16 cellular contexts compared by ENCODE assay signal in the genomic region with DNA sequence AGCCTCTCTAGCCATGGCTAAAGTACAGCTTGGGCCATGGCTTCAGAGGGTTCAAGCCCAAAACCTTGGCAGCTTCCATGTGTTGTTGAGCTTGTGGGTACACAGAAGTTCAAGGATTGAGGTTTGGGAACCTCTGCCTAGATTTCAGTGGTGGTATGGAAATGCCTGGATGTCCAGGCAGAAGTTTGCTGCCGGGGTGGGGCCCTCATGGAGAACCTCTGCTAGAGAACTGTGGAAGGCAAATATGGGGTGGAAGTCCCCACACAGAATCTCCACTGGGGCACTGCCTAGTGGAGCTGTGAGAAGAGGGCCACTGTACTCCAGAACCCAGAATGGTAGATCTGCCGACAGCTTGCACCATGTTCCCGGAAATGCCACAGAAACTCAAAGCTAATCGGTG. TPM values are rescaled to one million over a fixed set of nuclear protein-coding genes. Genes with fewer than 3 reads are reported as not detected.
DNase-seq lines count a peak whose midpoint lies in the region; TF ChIP-seq lines count a peak whose summit lies in the region.
"Had no signal": no experiment of that assay in that cellular context is flagged by ENCODE, and none has a peak within 500 bp of the region (broad histone marks: within the 10 kb centered on the region; RNA-seq: fewer than 3 reads in every experiment).

No MANE protein-coding gene starts in this region.

- POLR2A ChIA-PET in HEK293 (lab: Yijun Ruan, JAX) = no interaction called here

- no peak overlapping the region for H3K27ac ChIP-seq in HEK293 (ENCODE audit: extremely low read depth, low read depth, low read length)
- H3K27ac ChIP-seq in dorsolateral prefrontal cortex = no peak overlapping the region
- H3K27ac ChIP-seq: BLaER1 treated with 17β-estradiol and CSF1 and Interleukin-3, amounts not matched to agents 10 nM and 100 nM; C4-2B had no signal

- H3K27me3 ChIP-seq in dorsolateral prefrontal cortex = no peaks in the 10 kb centered on the region
- H3K27me3 ChIP-seq: BE2C had no signal

- H3K4me3 ChIP-seq in HEK293 (ENCODE audit: low read depth, low read length) (no peak overlapping the region), iPS-18c (ENCODE audit: insufficient read depth, low read depth, low read length) (0 out of 2 replicates have a peak overlapping the region, but pooled peaks have one; percentile 9), dorsolateral prefrontal cortex (no peak overlapping the region)

- intact Hi-C loops in dorsolateral prefrontal cortex (cut with DNase I) = no loop called here

- TF ChIP-seq CTCF in HEK293 (tag by site-specific recombination; IDR thresholded peaks at IDR 0.05) (no peak), dorsolateral prefrontal cortex (IDR thresholded peaks at IDR 0.05 in 54 of 56, conservative IDR thresholded peaks at IDR 0.05 in 2 of 56; ENCODE audit: low read depth in 1 of 56, partially characterized antibody in 56 of 56) (no peak)

- H3K36me3 ChIP-seq in HEK293 (ENCODE audit: control insufficient read depth in 2 of 2, insufficient read depth in 1 of 2, low read length in 2 of 2) = no peaks in the 10 kb centered on the region
- H3K36me3 ChIP-seq: BE2C; BLaER1 treated with 17β-estradiol and CSF1 and Interleukin-3, amounts not matched to agents 10 nM and 100 nM had no signal

- DNase-seq in stimulated activated naive CD4-positive, alpha-beta T cell (lab: John Stamatoyannopoulos, UW) = no peak
- DNase-seq in NCI-H2196 treated with DMSO at 0.1 percent for 48 hours (lab: John Stamatoyannopoulos, UW; ENCODE audit: unreplicated experiment) (no peak), dorsolateral prefrontal cortex (no peak)
- DNase-seq: 8988T; ACHN; BE2C; Caco-2; Calu3; CD4-positive, alpha-beta T cell; CD8-positive, alpha-beta T cell; DMS79 treated with DMSO at 0.1 percent for 48 hours; GF-D8 had no signal

- CTCF ChIA-PET in HEK293 (lab: Yijun Ruan, JAX) = no interaction called here

- H3K9me3 ChIP-seq in HEK293 (ENCODE audit: control insufficient read depth, insufficient read depth, low read depth, low read length) = peaks cover 8% of the 10 kb centered on the region
- peaks cover 10% of the 10 kb centered on the region for H3K9me3 ChIP-seq in iPS-18c (ENCODE audit: control insufficient read depth, insufficient read depth, low read length)
- H3K9me3 ChIP-seq: BE2C, Caco-2 had no signal

- H3K4me1 ChIP-seq in HEK293 (ENCODE audit: control insufficient read depth, insufficient read depth, low read length) = no peaks in the 10 kb centered on the region
- H3K4me1 ChIP-seq: BE2C; BLaER1 treated with 17β-estradiol and CSF1 and Interleukin-3, amounts not matched to agents 10 nM and 100 nM; Caco-2 had no signal

TF ChIP-seq in HEK293, 187 proteins besides CTCF, POLR2A, EP300 and RAD21:
- no peak for TF ChIP-seq ZNF16 (tag by site-specific recombination; IDR thresholded peaks at IDR 0.05; ENCODE audit: low read depth)
- TF ChIP-seq ZNF292 (tag by site-specific recombination; IDR thresholded peaks at IDR 0.05; ENCODE audit: borderline replicate concordance, low read depth) = no peak
- peak; percentile 49; the same call in 1 of the 2 replicates for TF ChIP-seq ZNF585B (tag by site-specific recombination; IDR thresholded peaks at IDR 0.05)
- TF ChIP-seq ZNF211 (tag by site-specific recombination; IDR thresholded peaks at IDR 0.05; ENCODE audit: low read depth) = no peak
- TF ChIP-seq, protein P1, sequence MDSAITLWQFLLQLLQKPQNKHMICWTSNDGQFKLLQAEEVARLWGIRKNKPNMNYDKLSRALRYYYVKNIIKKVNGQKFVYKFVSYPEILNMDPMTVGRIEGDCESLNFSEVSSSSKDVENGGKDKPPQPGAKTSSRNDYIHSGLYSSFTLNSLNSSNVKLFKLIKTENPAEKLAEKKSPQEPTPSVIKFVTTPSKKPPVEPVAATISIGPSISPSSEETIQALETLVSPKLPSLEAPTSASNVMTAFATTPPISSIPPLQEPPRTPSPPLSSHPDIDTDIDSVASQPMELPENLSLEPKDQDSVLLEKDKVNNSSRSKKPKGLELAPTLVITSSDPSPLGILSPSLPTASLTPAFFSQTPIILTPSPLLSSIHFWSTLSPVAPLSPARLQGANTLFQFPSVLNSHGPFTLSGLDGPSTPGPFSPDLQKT (IDR thresholded peaks at IDR 0.05; ENCODE audit: borderline replicate concordance, low read depth, low read length) = no peak
- no peak for TF ChIP-seq ZNF114 (tag by site-specific recombination; IDR thresholded peaks at IDR 0.05)
- peak; percentile 21; the same call in 1 of the 2 replicates for TF ChIP-seq TRIM28 (IDR thresholded peaks at IDR 0.05; ENCODE audit: borderline replicate concordance, low read length)
- TF ChIP-seq, protein P2, sequence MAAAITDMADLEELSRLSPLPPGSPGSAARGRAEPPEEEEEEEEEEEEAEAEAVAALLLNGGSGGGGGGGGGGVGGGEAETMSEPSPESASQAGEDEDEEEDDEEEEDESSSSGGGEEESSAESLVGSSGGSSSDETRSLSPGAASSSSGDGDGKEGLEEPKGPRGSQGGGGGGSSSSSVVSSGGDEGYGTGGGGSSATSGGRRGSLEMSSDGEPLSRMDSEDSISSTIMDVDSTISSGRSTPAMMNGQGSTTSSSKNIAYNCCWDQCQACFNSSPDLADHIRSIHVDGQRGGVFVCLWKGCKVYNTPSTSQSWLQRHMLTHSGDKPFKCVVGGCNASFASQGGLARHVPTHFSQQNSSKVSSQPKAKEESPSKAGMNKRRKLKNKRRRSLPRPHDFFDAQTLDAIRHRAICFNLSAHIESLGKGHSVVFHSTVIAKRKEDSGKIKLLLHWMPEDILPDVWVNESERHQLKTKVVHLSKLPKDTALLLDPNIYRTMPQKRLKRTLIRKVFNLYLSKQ (tag by site-specific recombination; IDR thresholded peaks at IDR 0.05; ENCODE audit: borderline replicate concordance) = no peak
- no peak for TF ChIP-seq ZNF169 (tag by site-specific recombination; IDR thresholded peaks at IDR 0.05)
- TF ChIP-seq, protein P3, sequence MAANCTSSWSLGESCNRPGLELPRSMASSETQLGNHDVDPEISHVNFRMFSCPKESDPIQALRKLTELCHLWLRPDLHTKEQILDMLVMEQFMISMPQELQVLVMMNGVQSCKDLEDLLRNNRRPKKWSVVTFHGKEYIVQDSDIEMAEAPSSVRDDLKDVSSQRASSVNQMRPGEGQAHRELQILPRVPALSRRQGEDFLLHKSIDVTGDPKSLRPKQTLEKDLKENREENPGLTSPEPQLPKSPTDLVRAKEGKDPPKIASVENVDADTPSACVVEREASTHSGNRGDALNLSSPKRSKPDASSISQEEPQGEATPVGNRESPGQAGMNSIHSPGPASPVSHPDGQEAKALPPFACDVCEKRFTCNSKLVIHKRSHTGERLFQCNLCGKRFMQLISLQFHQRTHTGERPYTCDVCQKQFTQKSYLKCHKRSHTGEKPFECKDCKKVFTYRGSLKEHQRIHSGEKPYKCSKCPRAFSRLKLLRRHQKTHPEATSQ (tag by site-specific recombination; IDR thresholded peaks at IDR 0.05) = no peak
- TF ChIP-seq ZBTB21 (tag by site-specific recombination; IDR thresholded peaks at IDR 0.05) = no peak

RNA-seq across cellular contexts. Expression of a gene that starts 59.5 kb away (rescaled TPM):
- 10 to 100 TPM in 111 of 120 experiments, 1 to 10 TPM in 9; 7.5 to 28.3 (median 17.2) TPM for total RNA-seq in dorsolateral prefrontal cortex
- total RNA-seq: Caco-2, Calu3 had no signal
